Comparison of ENCODE assay signal across 1 cellular context in the genomic region with DNA sequence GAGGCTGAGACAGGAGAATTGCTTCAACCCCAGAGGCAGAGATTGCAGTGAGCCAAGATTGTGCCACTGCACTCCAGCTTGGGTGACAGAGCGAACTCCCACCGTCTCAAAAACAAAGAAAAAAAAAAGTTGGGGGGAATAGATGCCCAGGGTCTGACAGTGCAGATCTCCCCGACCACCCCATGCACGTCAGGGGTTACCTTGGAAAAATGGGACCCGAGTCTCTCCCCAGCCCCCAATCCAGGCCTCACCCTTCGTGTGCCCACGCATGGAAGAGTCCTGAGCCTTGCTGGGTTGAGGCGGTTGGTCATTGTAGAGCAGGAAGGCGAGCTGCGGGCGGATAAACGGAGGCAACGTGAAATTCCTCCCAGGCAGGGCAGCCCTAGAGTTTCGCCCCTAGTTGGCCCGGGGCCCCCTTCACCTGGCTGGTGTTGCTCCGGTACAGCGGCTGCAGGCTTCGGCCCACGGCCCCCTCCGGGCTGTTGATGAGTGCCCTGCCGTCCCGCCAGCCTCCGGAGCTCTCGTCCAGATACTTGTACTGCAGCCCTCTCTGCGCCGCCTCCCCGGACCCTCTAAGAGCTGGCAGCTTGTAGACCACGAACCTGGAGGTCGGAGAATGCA.
TF ChIP-seq lines count a peak whose summit lies in the region.

No MANE protein-coding gene starts in this region.

TF ChIP-seq in K562, 482 proteins besides CTCF, POLR2A, EP300 and RAD21:
- TF ChIP-seq KAT7 (CRISPR knock-in tag; IDR thresholded peaks at IDR 0.05; ENCODE audit: borderline replicate concordance) (peak; percentile 34; the same call in 1 of the 2 replicates), KHSRP (IDR thresholded peaks at IDR 0.05) (no peak), ETV6 (IDR thresholded peaks at IDR 0.05; ENCODE audit: borderline replicate concordance in 1 of 2, low read depth in 2 of 2, low read length in 1 of 2) (no peak), ETV6 (CRISPR knock-in tag; IDR thresholded peaks at IDR 0.05; ENCODE audit: borderline replicate concordance) (0 out of 2 replicates have a peak, but pooled peaks have one; percentile 43), NFRKB (IDR thresholded peaks at IDR 0.05; ENCODE audit: low read depth) (no peak), ZBTB40 (IDR thresholded peaks at IDR 0.05) (peak; percentile 30; the same call in 1 of the 2 replicates), ZBTB40 (CRISPR knock-in tag; IDR thresholded peaks at IDR 0.05) (no peak), BACH1 (tag; IDR thresholded peaks at IDR 0.05) (no peak), ZNF511 (CRISPR knock-in tag; IDR thresholded peaks at IDR 0.05) (0 out of 2 replicates have a peak, but pooled peaks have one; percentile 27), NFATC3 (IDR thresholded peaks at IDR 0.05) (no peak), SIN3A (IDR thresholded peaks at IDR 0.05; ENCODE audit: borderline replicate concordance in 2 of 2, control insufficient read depth in 1 of 2, low read depth in 2 of 2, low read length in 2 of 2) (no peak), HLTF (IDR thresholded peaks at IDR 0.05) (no peak), RBM17 (IDR thresholded peaks at IDR 0.05; ENCODE audit: borderline replicate concordance, low read depth, low read length) (no peak), SAP30 (IDR thresholded peaks at IDR 0.05; ENCODE audit: borderline replicate concordance, insufficient read depth, low read depth, low read length, poor library complexity, severe bottlenecking) (peak; percentile 48), RBM22 (IDR thresholded peaks at IDR 0.05; ENCODE audit: low read depth, low read length, poor library complexity, severe bottlenecking) (peak; percentile 17), CHD1 (IDR thresholded peaks at IDR 0.05; ENCODE audit: low read length) (peak; percentile 49), KLF16 (IDR thresholded peaks at IDR 0.05) (no peak), ZNF224 (CRISPR knock-in tag; IDR thresholded peaks at IDR 0.05) (0 out of 2 replicates have a peak, but pooled peaks have one; percentile 51), BRD9 (IDR thresholded peaks at IDR 0.05; ENCODE audit: low read depth, partially characterized antibody) (no peak), FOXK1 (CRISPR knock-in tag; IDR thresholded peaks at IDR 0.05; ENCODE audit: borderline replicate concordance) (0 out of 2 replicates have a peak, but pooled peaks have one; percentile 87), ZNF316 (IDR thresholded peaks at IDR 0.05) (no peak), SMAD1 (IDR thresholded peaks at IDR 0.05; ENCODE audit: low read depth, low read length, partially characterized antibody) (no peak)
- TF ChIP-seq, protein P1, sequence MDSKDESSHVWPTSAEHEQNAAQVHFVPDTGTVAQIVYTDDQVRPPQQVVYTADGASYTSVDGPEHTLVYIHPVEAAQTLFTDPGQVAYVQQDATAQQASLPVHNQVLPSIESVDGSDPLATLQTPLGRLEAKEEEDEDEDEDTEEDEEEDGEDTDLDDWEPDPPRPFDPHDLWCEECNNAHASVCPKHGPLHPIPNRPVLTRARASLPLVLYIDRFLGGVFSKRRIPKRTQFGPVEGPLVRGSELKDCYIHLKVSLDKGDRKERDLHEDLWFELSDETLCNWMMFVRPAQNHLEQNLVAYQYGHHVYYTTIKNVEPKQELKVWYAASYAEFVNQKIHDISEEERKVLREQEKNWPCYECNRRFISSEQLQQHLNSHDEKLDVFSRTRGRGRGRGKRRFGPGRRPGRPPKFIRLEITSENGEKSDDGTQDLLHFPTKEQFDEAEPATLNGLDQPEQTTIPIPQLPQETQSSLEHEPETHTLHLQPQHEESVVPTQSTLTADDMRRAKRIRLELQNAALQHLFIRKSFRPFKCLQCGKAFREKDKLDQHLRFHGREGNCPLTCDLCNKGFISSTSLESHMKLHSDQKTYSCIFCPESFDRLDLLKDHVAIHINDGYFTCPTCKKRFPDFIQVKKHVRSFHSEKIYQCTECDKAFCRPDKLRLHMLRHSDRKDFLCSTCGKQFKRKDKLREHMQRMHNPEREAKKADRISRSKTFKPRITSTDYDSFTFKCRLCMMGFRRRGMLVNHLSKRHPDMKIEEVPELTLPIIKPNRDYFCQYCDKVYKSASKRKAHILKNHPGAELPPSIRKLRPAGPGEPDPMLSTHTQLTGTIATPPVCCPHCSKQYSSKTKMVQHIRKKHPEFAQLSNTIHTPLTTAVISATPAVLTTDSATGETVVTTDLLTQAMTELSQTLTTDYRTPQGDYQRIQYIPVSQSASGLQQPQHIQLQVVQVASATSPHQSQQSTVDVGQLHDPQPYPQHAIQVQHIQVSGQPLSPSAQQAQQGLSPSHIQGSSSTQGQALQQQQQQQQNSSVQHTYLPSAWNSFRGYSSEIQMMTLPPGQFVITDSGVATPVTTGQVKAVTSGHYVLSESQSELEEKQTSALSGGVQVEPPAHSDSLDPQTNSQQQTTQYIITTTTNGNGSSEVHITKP (IDR thresholded peaks at IDR 0.05; ENCODE audit: partially characterized antibody) = peak; percentile 96
- TF ChIP-seq, protein P2, sequence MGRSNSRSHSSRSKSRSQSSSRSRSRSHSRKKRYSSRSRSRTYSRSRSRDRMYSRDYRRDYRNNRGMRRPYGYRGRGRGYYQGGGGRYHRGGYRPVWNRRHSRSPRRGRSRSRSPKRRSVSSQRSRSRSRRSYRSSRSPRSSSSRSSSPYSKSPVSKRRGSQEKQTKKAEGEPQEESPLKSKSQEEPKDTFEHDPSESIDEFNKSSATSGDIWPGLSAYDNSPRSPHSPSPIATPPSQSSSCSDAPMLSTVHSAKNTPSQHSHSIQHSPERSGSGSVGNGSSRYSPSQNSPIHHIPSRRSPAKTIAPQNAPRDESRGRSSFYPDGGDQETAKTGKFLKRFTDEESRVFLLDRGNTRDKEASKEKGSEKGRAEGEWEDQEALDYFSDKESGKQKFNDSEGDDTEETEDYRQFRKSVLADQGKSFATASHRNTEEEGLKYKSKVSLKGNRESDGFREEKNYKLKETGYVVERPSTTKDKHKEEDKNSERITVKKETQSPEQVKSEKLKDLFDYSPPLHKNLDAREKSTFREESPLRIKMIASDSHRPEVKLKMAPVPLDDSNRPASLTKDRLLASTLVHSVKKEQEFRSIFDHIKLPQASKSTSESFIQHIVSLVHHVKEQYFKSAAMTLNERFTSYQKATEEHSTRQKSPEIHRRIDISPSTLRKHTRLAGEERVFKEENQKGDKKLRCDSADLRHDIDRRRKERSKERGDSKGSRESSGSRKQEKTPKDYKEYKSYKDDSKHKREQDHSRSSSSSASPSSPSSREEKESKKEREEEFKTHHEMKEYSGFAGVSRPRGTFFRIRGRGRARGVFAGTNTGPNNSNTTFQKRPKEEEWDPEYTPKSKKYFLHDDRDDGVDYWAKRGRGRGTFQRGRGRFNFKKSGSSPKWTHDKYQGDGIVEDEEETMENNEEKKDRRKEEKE (IDR thresholded peaks at IDR 0.05; ENCODE audit: borderline replicate concordance in 1 of 2, control insufficient read depth in 1 of 2, low read depth in 2 of 2, low read length in 1 of 2) = no peak
- TF ChIP-seq, protein P3, sequence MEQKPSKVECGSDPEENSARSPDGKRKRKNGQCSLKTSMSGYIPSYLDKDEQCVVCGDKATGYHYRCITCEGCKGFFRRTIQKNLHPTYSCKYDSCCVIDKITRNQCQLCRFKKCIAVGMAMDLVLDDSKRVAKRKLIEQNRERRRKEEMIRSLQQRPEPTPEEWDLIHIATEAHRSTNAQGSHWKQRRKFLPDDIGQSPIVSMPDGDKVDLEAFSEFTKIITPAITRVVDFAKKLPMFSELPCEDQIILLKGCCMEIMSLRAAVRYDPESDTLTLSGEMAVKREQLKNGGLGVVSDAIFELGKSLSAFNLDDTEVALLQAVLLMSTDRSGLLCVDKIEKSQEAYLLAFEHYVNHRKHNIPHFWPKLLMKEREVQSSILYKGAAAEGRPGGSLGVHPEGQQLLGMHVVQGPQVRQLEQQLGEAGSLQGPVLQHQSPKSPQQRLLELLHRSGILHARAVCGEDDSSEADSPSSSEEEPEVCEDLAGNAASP (IDR thresholded peaks at IDR 0.05) = no peak
- TF ChIP-seq, protein P4, sequence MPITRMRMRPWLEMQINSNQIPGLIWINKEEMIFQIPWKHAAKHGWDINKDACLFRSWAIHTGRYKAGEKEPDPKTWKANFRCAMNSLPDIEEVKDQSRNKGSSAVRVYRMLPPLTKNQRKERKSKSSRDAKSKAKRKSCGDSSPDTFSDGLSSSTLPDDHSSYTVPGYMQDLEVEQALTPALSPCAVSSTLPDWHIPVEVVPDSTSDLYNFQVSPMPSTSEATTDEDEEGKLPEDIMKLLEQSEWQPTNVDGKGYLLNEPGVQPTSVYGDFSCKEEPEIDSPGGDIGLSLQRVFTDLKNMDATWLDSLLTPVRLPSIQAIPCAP (CRISPR knock-in tag; IDR thresholded peaks at IDR 0.05; ENCODE audit: borderline replicate concordance) = 0 out of 2 replicates have a peak, but pooled peaks have one; percentile 12
TF ChIP-seq in K562: peak in this region for 11.
